In the genomic region with DNA sequence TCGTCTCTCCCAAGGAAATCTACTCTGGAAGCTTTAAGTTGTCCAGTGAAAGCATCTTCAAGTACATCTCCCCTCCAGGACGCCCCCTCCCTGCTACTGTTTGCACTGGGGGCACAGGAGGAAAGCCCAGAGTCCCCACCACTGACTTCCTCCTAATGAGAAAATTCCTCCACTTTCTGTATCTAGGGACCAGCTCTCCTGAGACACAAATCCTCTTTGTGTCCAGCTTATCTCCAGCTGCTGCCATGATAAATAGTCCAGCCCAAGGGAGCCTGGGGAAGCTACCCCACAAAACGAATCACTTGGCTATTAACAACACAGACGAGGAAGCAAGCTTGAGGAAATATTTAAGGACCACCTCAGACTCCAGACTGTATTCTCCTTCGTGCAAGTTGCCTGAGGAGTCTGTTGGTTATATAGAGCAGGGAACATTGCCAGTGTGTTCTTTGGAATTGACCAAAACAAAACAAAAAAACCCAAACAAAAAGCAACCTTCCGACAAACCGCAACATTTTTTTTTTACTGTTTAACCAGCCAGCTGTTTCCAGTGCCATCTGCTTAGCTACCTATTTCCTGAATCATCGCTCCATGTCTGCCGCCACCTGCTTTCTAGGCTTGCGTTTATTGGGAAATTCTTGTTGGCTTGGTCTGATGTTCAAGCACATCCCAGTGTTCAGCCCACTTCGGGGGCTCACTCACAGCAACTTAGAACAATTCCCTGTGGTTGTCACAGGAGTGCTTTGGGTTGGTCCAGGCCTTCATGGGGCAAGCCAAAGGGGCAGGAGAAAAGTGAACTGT, we compare ENCODE assay signal across 10 cellular contexts. TPM values are rescaled to one million over a fixed set of nuclear protein-coding genes. Genes with fewer than 3 reads are reported as not detected.
DNase-seq lines count a peak whose midpoint lies in the region; TF ChIP-seq lines count a peak whose summit lies in the region.
"Had no signal": no experiment of that assay in that cellular context is flagged by ENCODE, and none has a peak within 500 bp of the region (broad histone marks: within the 10 kb centered on the region; RNA-seq: fewer than 3 reads in every experiment).

No MANE protein-coding gene starts in this region.

- no peak for TF ChIP-seq CTCF in transverse colon (IDR thresholded peaks at IDR 0.05)

- peaks cover 3 to 21% (median 5%) of the 10 kb centered on the region in 4 donors for H3K4me1 ChIP-seq in transverse colon
- H3K4me1 ChIP-seq in effector memory CD4-positive, alpha-beta T cell (ENCODE audit: control insufficient read depth, insufficient read depth, low read length, poor library complexity, severe bottlenecking): no peaks in the 10 kb centered on the region

- H3K9me3 ChIP-seq in transverse colon: no peaks in the 10 kb centered on the region
- no peaks in the 10 kb centered on the region for H3K9me3 ChIP-seq in effector memory CD4-positive, alpha-beta T cell (ENCODE audit: control insufficient read depth, low read length)
- H3K9me3 ChIP-seq: esophagus squamous epithelium had no signal

- in situ Hi-C loops in transverse colon (cut with MboI; ENCODE audit: low pct_ligation_motif_present in 1 of 4, low pct_unique_long_range_greater_than_20kb in 1 of 4, low sequenced_read_pairs in 3 of 4): loop anchor here in 2 of 4 donors (10.0 to 25.0 kb wide), 2 partner anchors 334 to 602 kb away; no protein-coding TSS in a partner anchor

- no peak for TF ChIP-seq POLR2A in transverse colon (IDR thresholded peaks at IDR 0.05)

- no peak overlapping the region for H3K4me3 ChIP-seq in transverse colon
- no peak overlapping the region for H3K4me3 ChIP-seq in effector memory CD4-positive, alpha-beta T cell (ENCODE audit: insufficient read depth, low read depth, low read length, poor library complexity, severe bottlenecking)
- H3K4me3 ChIP-seq: esophagus squamous epithelium had no signal

- peaks cover under 1% of the 10 kb centered on the region for H3K27me3 ChIP-seq in transverse colon
- H3K27me3 ChIP-seq in effector memory CD4-positive, alpha-beta T cell (replicated peaks; ENCODE audit: control insufficient read depth, insufficient read depth, low read length, poor library complexity, severe bottlenecking): no peaks in the 10 kb centered on the region

- TF ChIP-seq EP300 in transverse colon (IDR thresholded peaks at IDR 0.05; ENCODE audit: low read depth): no peak

- DNase-seq in NCI-H1105 treated with DMSO at 0.1 percent for 48 hours (lab: John Stamatoyannopoulos, UW) (peak; percentile 22), NCI-H1105 (lab: John Stamatoyannopoulos, UW) (no peak), NCI-H524 (lab: John Stamatoyannopoulos, UW) (peak; percentile 58 to 74), epithelial cell of prostate (ENCODE audit: low read depth, low spot score) (peak; percentile 24), transverse colon (no peak), T-helper 9 cell (no peak), DMS114 treated with DMSO at 0.1 percent for 48 hours (lab: John Stamatoyannopoulos, UW; ENCODE audit: unreplicated experiment) (no peak)
- DNase-seq in effector memory CD4-positive, alpha-beta T cell: no peak
- DNase-seq: esophagus squamous epithelium, occipital lobe had no signal

- H3K27ac ChIP-seq in epithelial cell of prostate (peak overlapping the region; percentile 18), transverse colon (peak overlapping the region; percentile 34 to 61 (median 52))
- H3K27ac ChIP-seq in effector memory CD4-positive, alpha-beta T cell (ENCODE audit: insufficient read depth, low read length, poor library complexity, severe bottlenecking): no peak overlapping the region

- H3K36me3 ChIP-seq in transverse colon: no peaks in the 10 kb centered on the region
- H3K36me3 ChIP-seq in effector memory CD4-positive, alpha-beta T cell (ENCODE audit: control insufficient read depth, insufficient read depth, low read length): no peaks in the 10 kb centered on the region
- H3K36me3 ChIP-seq: esophagus squamous epithelium had no signal

- intact Hi-C loops in transverse colon (cut with DNase I; ENCODE audit: low total_unique reads): no loop called here

- WGBS in transverse colon (ENCODE audit: low coverage in 1 of 2), 2 donors: 30 to 31% methylated on average over 8 to 11 of the region's 11 CpGs

RNA-seq across cellular contexts. Expression of a gene that starts 7.7 kb away (rescaled TPM):
- total RNA-seq in transverse colon: 10 to 100 TPM; 13.1 to 20.3 (median 16.7) TPM

RNA-seq across cellular contexts. Expression of a gene that starts 12.6 kb away (rescaled TPM):
- not detected for total RNA-seq in transverse colon
- total RNA-seq: esophagus squamous epithelium, occipital lobe had no signal

RNA-seq across cellular contexts. Expression of a gene that starts 22.7 kb away (rescaled TPM):
- 1 to 10 TPM in 1 of 4 donors, under 1 TPM in 3; 0.37 to 1.4 (median 0.81) TPM for total RNA-seq in transverse colon
- total RNA-seq: occipital lobe had no signal

Comparison
In these comparisons a context has a peak if more than half of its experiments do, and no peak if none do; other contexts are left out.
1. DNase-seq: peak in NCI-H1105 treated with DMSO at 0.1 percent for 48 hours (single experiment), NCI-H524 (2 of 2) and epithelial cell of prostate (single experiment); none in NCI-H1105 (single experiment), transverse colon (single experiment), effector memory CD4-positive, alpha-beta T cell (0 of 3), T-helper 9 cell (single experiment) and DMS114 treated with DMSO at 0.1 percent for 48 hours (single experiment).